30 cellular contexts compared by ENCODE assay signal in the genomic region with DNA sequence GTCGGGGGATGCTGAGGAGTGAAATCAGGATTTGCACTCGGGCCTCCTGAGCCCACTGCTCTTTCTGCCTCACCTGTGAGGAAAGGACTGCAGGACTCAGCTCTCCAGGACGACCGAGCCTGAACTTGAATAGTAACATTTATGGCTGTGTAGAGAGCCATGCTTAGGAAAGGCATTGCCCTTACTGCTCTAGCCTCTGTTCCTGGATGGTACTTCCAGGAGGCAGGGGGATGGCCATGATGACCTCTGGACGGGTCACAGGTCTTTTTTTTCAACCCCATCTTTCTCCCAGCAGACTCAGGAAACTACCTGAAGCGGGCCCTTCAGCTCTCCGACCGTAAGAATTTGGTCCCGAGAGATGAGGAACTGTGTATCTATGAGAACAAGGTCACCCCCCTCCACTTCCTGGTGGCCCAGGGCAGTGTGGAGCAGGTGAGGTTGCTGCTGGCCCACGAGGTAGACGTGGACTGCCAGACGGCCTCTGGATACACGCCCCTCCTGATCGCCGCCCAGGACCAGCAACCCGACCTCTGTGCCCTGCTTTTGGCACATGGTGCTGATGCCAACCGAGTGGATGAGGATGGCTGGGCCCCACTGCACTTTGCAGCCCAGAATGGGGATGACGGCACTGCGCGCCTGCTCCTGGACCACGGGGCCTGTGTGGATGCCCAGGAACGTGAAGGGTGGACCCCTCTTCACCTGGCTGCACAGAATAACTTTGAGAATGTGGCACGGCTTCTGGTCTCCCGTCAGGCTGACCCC. TPM values are rescaled to one million over a fixed set of nuclear protein-coding genes. Genes with fewer than 3 reads are reported as not detected.
"Had no signal": no experiment of that assay in that cellular context is flagged by ENCODE, and none has a peak within 500 bp of the region (broad histone marks: within the 10 kb centered on the region; RNA-seq: fewer than 3 reads in every experiment).

No MANE protein-coding gene starts in this region.

- H2AFZ ChIP-seq: PC-9 had no signal

- DNase-seq: Karpas-422, KBM-7, MM.1S, MV-4-11, NCI-H1092, NCI-H1105, NCI-H1417 treated with DMSO at 0.1 percent for 48 hours, NCI-H1436 treated with DMSO at 0.1 percent for 48 hours, NCI-H1694 treated with DMSO at 0.1 percent for 48 hours, NCI-H187 treated with DMSO at 0.1 percent for 48 hours, NCI-H2081, NCI-H2171 treated with DMSO at 0.1 percent for 48 hours, NCI-H2227 treated with DMSO at 0.1 percent for 48 hours, NCI-H345, NCI-H446, NCI-H524 treated with DMSO at 0.1 percent for 48 hours, NCI-H526 treated with DMSO at 0.1 percent for 48 hours, NCI-H774, PC-9, SHP77, SIG-M5, SJCRH30 had no signal

- H3K9me3 ChIP-seq: SJCRH30 had no signal

- ATAC-seq: Panc1, Right ventricle myocardium inferior, SK-N-SH treated with all-trans-retinoic acid at 6 μM for 48 hours had no signal

- H3K27ac ChIP-seq: KMS-11, PC-9, SJCRH30, SK-N-MC had no signal

- H3K4me3 ChIP-seq: PC-9, SJCRH30, SK-N-MC had no signal

- H3K27me3 ChIP-seq: SJCRH30 had no signal

- H3K36me3 ChIP-seq: SJCRH30 had no signal

- H3K4me2 ChIP-seq: KMS-11, PC-9 had no signal

- H3K9ac ChIP-seq: KMS-11 had no signal

- H3K4me1 ChIP-seq: SJCRH30 had no signal

RNA-seq across cellular contexts. Expression of a gene that starts 11.3 kb away (rescaled TPM):
- total RNA-seq: LHCN-M2, OCI-LY7, PC-9, Right ventricle myocardium inferior, SJCRH30, SK-MEL-5 had no signal
